ENCODE assay signal across 14 cellular contexts in the genomic region with DNA sequence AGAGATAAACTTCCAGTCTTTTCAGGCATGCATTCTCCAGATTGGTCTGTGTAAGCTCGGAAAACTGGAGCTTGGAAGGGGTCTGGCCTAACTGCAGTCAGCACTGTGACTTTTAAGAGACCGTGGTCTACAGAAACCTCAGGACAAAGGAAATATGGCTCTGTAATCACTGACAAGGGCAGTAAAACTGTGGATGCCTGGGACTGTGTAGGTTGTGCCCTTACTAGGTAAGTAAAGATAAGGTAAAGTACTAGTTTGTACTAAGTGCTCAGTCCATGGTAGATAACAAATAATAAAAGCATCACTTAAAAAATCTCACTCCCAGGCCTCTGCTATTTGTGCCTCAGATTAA.
A peak's percentile ranks its signal among the peaks of the same experiment; 100 is the strongest.
DNase-seq lines count a peak whose midpoint lies in the region; ATAC-seq, FAIRE-seq and TF ChIP-seq lines count a peak whose summit lies in the region.
"Had no signal": no experiment of that assay in that cellular context is flagged by ENCODE, and none has a peak within 500 bp of the region (broad histone marks: within the 10 kb centered on the region; RNA-seq: fewer than 3 reads in every experiment).

No MANE protein-coding gene starts in this region.

- H3K36me3 ChIP-seq in GM23338 (ENCODE audit: insufficient read depth) (no peaks in the 10 kb centered on the region), astrocyte (ENCODE audit: insufficient read depth, low read length) (no peaks in the 10 kb centered on the region)
- H3K36me3 ChIP-seq: colonic mucosa had no signal

- no peaks in the 10 kb centered on the region for H3K79me2 ChIP-seq in GM23338 (replicated peaks; ENCODE audit: insufficient read depth)
- no peaks in the 10 kb centered on the region for H3K79me2 ChIP-seq in astrocyte (ENCODE audit: insufficient read depth, low read length)

- H3K4me3 ChIP-seq in GM23338 (no peak overlapping the region), astrocyte (ENCODE audit: insufficient read depth, low read depth, low read length) (no peak overlapping the region)
- H3K4me3 ChIP-seq: colonic mucosa had no signal

- H3K27ac ChIP-seq in GM23338 (ENCODE audit: low read depth), result no peak overlapping the region
- no peak overlapping the region for H3K27ac ChIP-seq in astrocyte (ENCODE audit: low read depth, low read length)
- H3K27ac ChIP-seq: colonic mucosa had no signal

- H3K4me3 Mint-ChIP-seq in GM23338, result no peak overlapping the region
- no peak overlapping the region for H3K4me3 Mint-ChIP-seq in astrocyte (ENCODE audit: unreplicated experiment)
- no peak overlapping the region for H3K4me3 Mint-ChIP-seq in progenitor cell of endocrine pancreas (ENCODE audit: low read depth)
- no peak overlapping the region for H3K4me3 Mint-ChIP-seq in stimulated activated naive B cell treated with anti-CD40 and anti-IgM and Interleukin-4, amounts not matched to agents 10 μg/mL and 1 μg/mL and 100 μg/mL, for 72 hours
- H3K4me3 Mint-ChIP-seq: activated T-cell treated with anti-CD3 and anti-CD28 coated beads, Interleukin-2, amount 50 U/mL, for 24 hours; CD4-positive, alpha-beta T cell had no signal

- no peak for DNase-seq in GM23338 (ENCODE audit: low spot score)
- no peak for DNase-seq in astrocyte (ENCODE audit: low read depth)
- DNase-seq in islet precursor cell, result peak; percentile 66
- no peak for DNase-seq in progenitor cell of endocrine pancreas (ENCODE audit: low spot score, unreplicated experiment)
- DNase-seq in stimulated activated naive B cell treated with anti-CD40 and anti-IgM and Interleukin-4, amounts not matched to agents 10 μg/mL and 1 μg/mL and 100 μg/mL, for 72 hours, result no peak
- DNase-seq in effector CD8-positive, alpha-beta T cell (lab: John Stamatoyannopoulos, UW), result no peak
- no peak for DNase-seq in activated T-cell treated with anti-CD3 and anti-CD28 coated beads for 4 hours
- DNase-seq: activated T-cell treated with anti-CD3 and anti-CD28 coated beads, Interleukin-2, amount 50 U/mL, for 24 hours; kidney had no signal

- peak; percentile 23 for FAIRE-seq in astrocyte (lab: Jason Lieb, UNC)
- FAIRE-seq: bronchial epithelial cell, RCC 7860 had no signal

- H3K9ac ChIP-seq in astrocyte (ENCODE audit: low read length), result no peak overlapping the region

- TF ChIP-seq CTCF in GM23338 (conservative IDR thresholded peaks at IDR 0.05; ENCODE audit: low read depth in 2 of 2) (no peak), astrocyte (IDR thresholded peaks at IDR 0.05; ENCODE audit: insufficient read depth, low read depth, low read length) (no peak), progenitor cell of endocrine pancreas (IDR thresholded peaks at IDR 0.05; ENCODE audit: unreplicated experiment) (no peak)

- H3K9me3 Mint-ChIP-seq in GM23338 (no peaks in the 10 kb centered on the region; the same call in 2 of the 3 replicates), astrocyte (ENCODE audit: unreplicated experiment) (no peaks in the 10 kb centered on the region), progenitor cell of endocrine pancreas (ENCODE audit: low read depth) (no peaks in the 10 kb centered on the region)
- H3K9me3 Mint-ChIP-seq in stimulated activated naive B cell treated with anti-CD40 and anti-IgM and Interleukin-4, amounts not matched to agents 10 μg/mL and 1 μg/mL and 100 μg/mL, for 72 hours, result no peaks in the 10 kb centered on the region
- H3K9me3 Mint-ChIP-seq: activated T-cell treated with anti-CD3 and anti-CD28 coated beads, Interleukin-2, amount 50 U/mL, for 24 hours; CD4-positive, alpha-beta T cell had no signal

- H3K27me3 Mint-ChIP-seq in GM23338 (ENCODE audit: insufficient read depth, low read depth, poor library complexity) (peaks cover 2% of the 10 kb centered on the region), astrocyte (ENCODE audit: low read depth, unreplicated experiment) (peaks cover 11% of the 10 kb centered on the region), progenitor cell of endocrine pancreas (peaks cover 34% of the 10 kb centered on the region)
- peaks cover 11 to 33% of the 10 kb centered on the region in 2 donors for H3K27me3 Mint-ChIP-seq in stimulated activated naive B cell treated with anti-CD40 and anti-IgM and Interleukin-4, amounts not matched to agents 10 μg/mL and 1 μg/mL and 100 μg/mL, for 72 hours

- no peaks in the 10 kb centered on the region for H4K20me1 ChIP-seq in GM23338 (replicated peaks; ENCODE audit: insufficient read depth)
- no peaks in the 10 kb centered on the region for H4K20me1 ChIP-seq in astrocyte (ENCODE audit: insufficient read depth, low read length)

- H3F3A ChIP-seq in GM23338 (replicated peaks; ENCODE audit: low read depth), result no peaks in the 10 kb centered on the region

- no peaks in the 10 kb centered on the region for H3K9me3 ChIP-seq in astrocyte (ENCODE audit: insufficient read depth, low read depth, low read length)
- H3K9me3 ChIP-seq: colonic mucosa had no signal

- H3K4me2 ChIP-seq in GM23338 (no peak overlapping the region), astrocyte (ENCODE audit: low read length) (no peak overlapping the region)

- H3K9me2 ChIP-seq in GM23338 (ENCODE audit: insufficient read depth), result no peaks in the 10 kb centered on the region

- no peak for ATAC-seq in GM23338
- no peak for ATAC-seq in stimulated activated naive B cell treated with anti-CD40 and anti-IgM and Interleukin-4, amounts not matched to agents 10 μg/mL and 1 μg/mL and 100 μg/mL, for 72 hours (replicated peaks)

- H3K27me3 ChIP-seq in GM23338 (ENCODE audit: insufficient read depth) (no peaks in the 10 kb centered on the region), astrocyte (ENCODE audit: insufficient read depth, low read length) (peaks cover 10% of the 10 kb centered on the region)
- H3K27me3 ChIP-seq: colonic mucosa had no signal

- no peak overlapping the region for H3K27ac Mint-ChIP-seq in GM23338
- no peak overlapping the region for H3K27ac Mint-ChIP-seq in astrocyte (ENCODE audit: unreplicated experiment)
- H3K27ac Mint-ChIP-seq in progenitor cell of endocrine pancreas, result peak overlapping the region; percentile 93
- no peak overlapping the region for H3K27ac Mint-ChIP-seq in stimulated activated naive B cell treated with anti-CD40 and anti-IgM and Interleukin-4, amounts not matched to agents 10 μg/mL and 1 μg/mL and 100 μg/mL, for 72 hours
- H3K27ac Mint-ChIP-seq: activated CD8-positive, alpha-beta T cell treated with anti-CD3 and anti-CD28 coated beads, Interleukin-2, amount 10 ng/mL, durations not matched to agents 7 days and 5 days; activated T-cell treated with anti-CD3 and anti-CD28 coated beads, Interleukin-2, amount 50 U/mL, for 24 hours; CD4-positive, alpha-beta T cell had no signal

- peak overlapping the region; percentile 16; the same call in 1 of the 2 replicates for H2AFZ ChIP-seq in GM23338
- H2AFZ ChIP-seq in astrocyte (ENCODE audit: low read depth, low read length), result no peak overlapping the region

- peaks cover 37% of the 10 kb centered on the region for H3K4me1 Mint-ChIP-seq in GM23338
- H3K4me1 Mint-ChIP-seq in astrocyte (ENCODE audit: low read depth, unreplicated experiment), result no peaks in the 10 kb centered on the region
- peaks cover 42% of the 10 kb centered on the region for H3K4me1 Mint-ChIP-seq in progenitor cell of endocrine pancreas (ENCODE audit: low read depth)
- H3K4me1 Mint-ChIP-seq in stimulated activated naive B cell treated with anti-CD40 and anti-IgM and Interleukin-4, amounts not matched to agents 10 μg/mL and 1 μg/mL and 100 μg/mL, for 72 hours, result peaks cover 4 to 7% of the 10 kb centered on the region in 2 donors

- H3K4me1 ChIP-seq in GM23338 (ENCODE audit: insufficient read depth) (peaks cover 15% of the 10 kb centered on the region), astrocyte (ENCODE audit: insufficient read depth, low read length) (no peaks in the 10 kb centered on the region)
- H3K4me1 ChIP-seq: colonic mucosa had no signal

- no peaks in the 10 kb centered on the region for H3K36me3 Mint-ChIP-seq in GM23338 (ENCODE audit: low read depth)
- H3K36me3 Mint-ChIP-seq in astrocyte (ENCODE audit: low read depth, unreplicated experiment), result no peaks in the 10 kb centered on the region
- no peaks in the 10 kb centered on the region for H3K36me3 Mint-ChIP-seq in progenitor cell of endocrine pancreas (ENCODE audit: insufficient read depth)
- no peaks in the 10 kb centered on the region for H3K36me3 Mint-ChIP-seq in stimulated activated naive B cell treated with anti-CD40 and anti-IgM and Interleukin-4, amounts not matched to agents 10 μg/mL and 1 μg/mL and 100 μg/mL, for 72 hours

TF ChIP-seq in GM23338, 12 proteins besides CTCF, POLR2A, EP300 and RAD21 (continues in another document):
- TF ChIP-seq NANOG (IDR thresholded peaks at IDR 0.05; ENCODE audit: borderline replicate concordance), result no peak
- TF ChIP-seq ZNF331 (CRISPR knock-in tag; IDR thresholded peaks at IDR 0.05; ENCODE audit: low read depth), result no peak
- TF ChIP-seq JUNB (IDR thresholded peaks at IDR 0.05; ENCODE audit: unreplicated experiment), result no peak
- TF ChIP-seq STAT1 (IDR thresholded peaks at IDR 0.05; ENCODE audit: unreplicated experiment), result no peak
- TF ChIP-seq, protein P1, sequence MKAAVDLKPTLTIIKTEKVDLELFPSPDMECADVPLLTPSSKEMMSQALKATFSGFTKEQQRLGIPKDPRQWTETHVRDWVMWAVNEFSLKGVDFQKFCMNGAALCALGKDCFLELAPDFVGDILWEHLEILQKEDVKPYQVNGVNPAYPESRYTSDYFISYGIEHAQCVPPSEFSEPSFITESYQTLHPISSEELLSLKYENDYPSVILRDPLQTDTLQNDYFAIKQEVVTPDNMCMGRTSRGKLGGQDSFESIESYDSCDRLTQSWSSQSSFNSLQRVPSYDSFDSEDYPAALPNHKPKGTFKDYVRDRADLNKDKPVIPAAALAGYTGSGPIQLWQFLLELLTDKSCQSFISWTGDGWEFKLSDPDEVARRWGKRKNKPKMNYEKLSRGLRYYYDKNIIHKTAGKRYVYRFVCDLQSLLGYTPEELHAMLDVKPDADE (IDR thresholded peaks at IDR 0.05), result no peak
- no peak for TF ChIP-seq EZH2 (IDR thresholded peaks at IDR 0.05; ENCODE audit: low read depth, unreplicated experiment)
